In the genomic region with DNA sequence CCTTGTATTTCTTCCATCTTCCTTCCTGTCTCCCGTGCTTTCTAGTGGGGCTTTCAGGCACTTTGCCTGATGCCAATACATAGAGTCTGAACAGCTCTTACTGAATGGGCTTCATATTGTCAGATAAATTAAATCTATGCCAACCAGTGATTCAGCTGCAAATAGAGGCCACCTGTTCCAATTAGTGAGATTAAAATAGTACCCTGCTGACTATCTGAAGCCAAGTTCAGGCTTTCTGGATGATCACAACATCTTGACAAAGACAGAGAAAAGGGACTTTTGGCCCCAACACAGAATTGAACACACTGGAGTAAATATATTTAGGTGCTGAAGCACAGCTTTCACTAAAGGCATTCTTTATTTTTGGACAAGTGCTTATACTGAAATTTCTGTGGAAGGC, we compare ENCODE assay signal across 21 cellular contexts.
"Had no signal": no experiment of that assay in that cellular context is flagged by ENCODE, and none has a peak within 500 bp of the region (broad histone marks: within the 10 kb centered on the region; RNA-seq: fewer than 3 reads in every experiment).

No MANE protein-coding gene starts in this region.

- H3K36me3 Mint-ChIP-seq: activated CD4-positive, alpha-beta memory T cell treated with anti-CD3 and anti-CD28 coated beads for 36 hours; activated naive CD8-positive, alpha-beta T cell; mesothelial cell of epicardium; WTC11 had no signal

- H3K27me3 ChIP-seq: cardiac muscle cell, dorsolateral prefrontal cortex, left lung, tibial artery had no signal

- H3K4me3 Mint-ChIP-seq: activated CD4-positive, alpha-beta memory T cell treated with anti-CD3 and anti-CD28 coated beads for 36 hours; activated CD4-positive, alpha-beta T cell treated with anti-CD3 and anti-CD28 coated beads for 36 hours; activated CD8-positive, alpha-beta memory T cell treated with anti-CD3 and anti-CD28 coated beads, Interleukin-2, amount 10 ng/mL, durations not matched to agents 7 days and 5 days; activated naive CD8-positive, alpha-beta T cell; mesothelial cell of epicardium; neural crest cell; WTC11 had no signal

- H3K4me1 Mint-ChIP-seq: mesothelial cell of epicardium, neural crest cell had no signal

- FAIRE-seq: colon, frontal cortex, urothelium cell line had no signal

- H3K4me3 ChIP-seq: cardiac muscle cell, dorsolateral prefrontal cortex, left lung, prostate gland, skin epidermis, tibial artery had no signal

- ATAC-seq: activated CD4-positive, alpha-beta T cell treated with anti-CD3 and anti-CD28 coated beads for 36 hours; activated CD8-positive, alpha-beta memory T cell treated with anti-CD3 and anti-CD28 coated beads, Interleukin-2, amount 10 ng/mL, durations not matched to agents 7 days and 5 days; left lung; right cardiac atrium; stimulated activated naive CD8-positive, alpha-beta T cell treated with anti-CD3 and anti-CD28 coated beads, Interleukin-15, Interleukin-2, amounts not matched to agents 100 U/mL and 50 U/mL, for 24 hours; WTC11 had no signal

- H3K9me3 ChIP-seq: left lung, prostate gland, tibial artery had no signal

- H3K4me1 ChIP-seq: prostate gland, tibial artery had no signal

- H3K27ac Mint-ChIP-seq: activated CD4-positive, alpha-beta memory T cell treated with anti-CD3 and anti-CD28 coated beads for 36 hours; activated CD4-positive, alpha-beta T cell treated with anti-CD3 and anti-CD28 coated beads for 36 hours; activated CD8-positive, alpha-beta memory T cell treated with anti-CD3 and anti-CD28 coated beads, Interleukin-2, amount 10 ng/mL, durations not matched to agents 7 days and 5 days; activated naive CD8-positive, alpha-beta T cell; mesothelial cell of epicardium; WTC11 had no signal

- H3K27ac ChIP-seq: cardiac muscle cell, left lung, prostate gland, skin epidermis, tibial artery had no signal

- DNase-seq: activated CD4-positive, alpha-beta memory T cell treated with anti-CD3 and anti-CD28 coated beads for 36 hours; activated CD4-positive, alpha-beta T cell treated with anti-CD3 and anti-CD28 coated beads for 36 hours; activated CD8-positive, alpha-beta memory T cell treated with anti-CD3 and anti-CD28 coated beads, Interleukin-2, amount 10 ng/mL, durations not matched to agents 7 days and 5 days; amniotic stem cell; dorsolateral prefrontal cortex; head of caudate nucleus; left lung; right cardiac atrium; stimulated activated naive CD8-positive, alpha-beta T cell treated with anti-CD3 and anti-CD28 coated beads, Interleukin-15, Interleukin-2, amounts not matched to agents 100 U/mL and 50 U/mL, for 24 hours; substantia nigra; tibial artery had no signal

- H3K9me3 Mint-ChIP-seq: activated CD4-positive, alpha-beta memory T cell treated with anti-CD3 and anti-CD28 coated beads for 36 hours; mesothelial cell of epicardium; neural crest cell; WTC11 had no signal

- H3K36me3 ChIP-seq: cardiac muscle cell, left lung, prostate gland, tibial artery had no signal
